Comparison of ENCODE assay signal across 11 cellular contexts in the genomic region with DNA sequence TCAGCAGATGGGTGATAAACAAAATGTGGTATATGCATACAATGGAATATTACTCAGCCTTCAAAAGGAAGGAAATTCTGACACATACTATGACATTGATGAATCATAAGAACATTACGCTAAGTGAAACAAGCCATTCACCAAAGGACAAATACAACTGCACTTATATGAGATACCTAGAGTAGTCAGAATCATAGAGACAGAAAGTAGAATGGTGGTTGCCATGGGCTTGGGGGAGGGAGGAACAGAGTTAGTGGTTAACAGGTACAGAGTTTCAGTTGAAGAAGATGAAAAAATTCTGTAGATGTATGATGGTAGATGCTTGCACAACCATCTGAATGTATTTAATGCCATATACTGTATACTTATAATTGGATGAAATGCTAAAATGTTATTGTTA. TPM values are rescaled to one million over a fixed set of nuclear protein-coding genes. Genes with fewer than 3 reads are reported as not detected.
"Had no signal": no experiment of that assay in that cellular context is flagged by ENCODE, and none has a peak within 500 bp of the region (broad histone marks: within the 10 kb centered on the region; RNA-seq: fewer than 3 reads in every experiment).

No MANE protein-coding gene starts in this region.

- H3K36me3 Mint-ChIP-seq: activated naive CD8-positive, alpha-beta T cell; mesothelial cell of epicardium had no signal

- DNase-seq: aorta; dorsolateral prefrontal cortex; hypothalamus; lower lobe of right lung; sigmoid colon; stimulated activated CD4-positive, alpha-beta T cell treated with anti-CD3 and anti-CD28 coated beads, Interleukin-4, amount 100 ng/mL, for 4 hours had no signal

- H3K4me3 Mint-ChIP-seq: activated naive CD8-positive, alpha-beta T cell; mesothelial cell of epicardium; neural crest cell had no signal

- H3K27ac Mint-ChIP-seq: activated naive CD8-positive, alpha-beta T cell; activated T-helper 2 cell treated with anti-CD3 and anti-CD28 coated beads, Interferon-gamma antibody, Interleukin-2, Interleukin-4, amounts not matched to agents 10 μg/mL and 5 μg/mL and 100 μg/mL, durations not matched to agents 14 hours and 24 hours and 36 hours; mesothelial cell of epicardium had no signal

- H3K4me1 Mint-ChIP-seq: mesothelial cell of epicardium, neural crest cell had no signal

- ATAC-seq: lower lobe of right lung had no signal

RNA-seq across cellular contexts. Expression of gene KCNK2, which starts 39.1 kb away (rescaled TPM):
- total RNA-seq: activated T-helper 2 cell treated with anti-CD3 and anti-CD28 coated beads, Interferon-gamma antibody, Interleukin-2, Interleukin-4, amounts not matched to agents 10 μg/mL and 5 μg/mL and 100 μg/mL, durations not matched to agents 14 hours and 24 hours and 36 hours; lower lobe of right lung; osteocyte had no signal
